Comparison of ENCODE assay signal across 1 cellular context in the genomic region with DNA sequence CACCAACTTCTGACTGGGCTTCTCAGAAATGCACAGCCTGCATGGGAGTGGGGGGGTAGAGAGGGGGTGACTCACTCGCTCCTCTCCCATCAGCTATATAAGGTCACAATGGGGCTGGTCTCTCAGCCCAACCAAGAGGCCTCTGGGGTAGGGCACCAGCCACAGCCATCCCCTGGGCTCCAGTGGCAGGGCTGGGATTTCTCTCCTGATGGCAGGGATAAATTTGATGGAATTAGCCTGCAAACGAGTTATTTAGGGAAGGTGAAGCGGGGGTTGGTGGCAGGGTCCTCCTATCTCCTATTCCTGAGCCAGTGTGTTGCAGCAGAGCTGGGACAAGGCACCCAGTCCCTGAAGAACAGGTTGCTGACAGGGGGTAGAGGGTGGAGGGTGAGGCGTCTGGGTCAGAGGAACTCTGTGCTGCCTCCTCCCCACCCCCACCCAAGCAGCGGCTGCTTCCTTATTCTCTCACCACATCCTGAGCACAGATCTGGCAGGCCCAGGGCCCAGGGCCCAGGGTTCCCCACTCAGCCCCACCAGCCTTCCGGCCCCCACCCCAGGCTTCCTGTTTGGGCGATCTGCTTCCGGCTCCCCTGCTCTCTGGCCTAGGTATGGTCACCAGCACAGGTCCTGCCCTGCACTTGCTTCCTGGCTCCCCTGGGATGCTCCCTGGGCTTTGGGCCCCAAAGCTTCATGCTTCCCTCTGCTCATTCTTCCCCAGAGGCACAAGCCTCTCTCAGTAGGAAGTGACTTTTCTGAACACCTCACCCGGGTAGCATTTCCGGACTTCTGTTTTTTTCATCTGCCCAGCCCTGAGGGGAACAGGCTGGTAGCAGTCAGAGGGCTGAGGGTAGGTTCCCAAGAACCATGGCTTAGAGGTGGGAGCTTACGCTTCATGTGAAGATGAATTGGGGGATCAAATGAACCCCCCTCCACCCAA.
A peak's percentile ranks its signal among the peaks of the same experiment; 100 is the strongest.
TF ChIP-seq lines count a peak whose summit lies in the region.

No MANE protein-coding gene starts in this region.

TF ChIP-seq in GM12878, 131 proteins besides CTCF, POLR2A, EP300 and RAD21 (continues in another document):
- peak; percentile 77; the same call in 1 of the 2 replicates for TF ChIP-seq GATAD2B (conservative IDR thresholded peaks at IDR 0.05; ENCODE audit: low read depth)
- no peak; the same call in 1 of the 2 replicates for TF ChIP-seq ZBED1 (IDR thresholded peaks at IDR 0.05; ENCODE audit: borderline replicate concordance)
- TF ChIP-seq, protein P1, sequence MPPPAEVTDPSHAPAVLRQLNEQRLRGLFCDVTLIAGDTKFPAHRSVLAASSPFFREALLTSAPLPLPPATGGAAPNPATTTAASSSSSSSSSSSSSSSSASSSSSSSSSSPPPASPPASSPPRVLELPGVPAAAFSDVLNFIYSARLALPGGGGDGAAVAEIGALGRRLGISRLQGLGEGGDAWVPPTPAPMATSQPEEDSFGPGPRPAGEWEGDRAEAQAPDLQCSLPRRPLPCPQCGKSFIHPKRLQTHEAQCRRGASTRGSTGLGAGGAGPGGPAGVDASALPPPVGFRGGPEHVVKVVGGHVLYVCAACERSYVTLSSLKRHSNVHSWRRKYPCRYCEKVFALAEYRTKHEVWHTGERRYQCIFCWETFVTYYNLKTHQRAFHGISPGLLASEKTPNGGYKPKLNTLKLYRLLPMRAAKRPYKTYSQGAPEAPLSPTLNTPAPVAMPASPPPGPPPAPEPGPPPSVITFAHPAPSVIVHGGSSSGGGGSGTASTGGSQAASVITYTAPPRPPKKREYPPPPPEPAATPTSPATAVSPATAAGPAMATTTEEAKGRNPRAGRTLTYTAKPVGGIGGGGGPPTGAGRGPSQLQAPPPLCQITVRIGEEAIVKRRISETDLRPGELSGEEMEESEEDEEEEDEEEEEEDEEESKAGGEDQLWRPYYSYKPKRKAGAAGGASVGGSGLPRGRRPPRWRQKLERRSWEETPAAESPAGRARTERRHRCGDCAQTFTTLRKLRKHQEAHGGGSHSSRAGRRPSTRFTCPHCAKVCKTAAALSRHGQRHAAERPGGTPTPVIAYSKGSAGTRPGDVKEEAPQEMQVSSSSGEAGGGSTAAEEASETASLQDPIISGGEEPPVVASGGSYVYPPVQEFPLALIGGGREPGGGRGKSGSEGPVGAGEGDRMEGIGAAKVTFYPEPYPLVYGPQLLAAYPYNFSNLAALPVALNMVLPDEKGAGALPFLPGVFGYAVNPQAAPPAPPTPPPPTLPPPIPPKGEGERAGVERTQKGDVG (CRISPR knock-in tag; IDR thresholded peaks at IDR 0.05) = no peak
- no peak for TF ChIP-seq PML (IDR thresholded peaks at IDR 0.05; ENCODE audit: low read length)
- TF ChIP-seq, protein P2, sequence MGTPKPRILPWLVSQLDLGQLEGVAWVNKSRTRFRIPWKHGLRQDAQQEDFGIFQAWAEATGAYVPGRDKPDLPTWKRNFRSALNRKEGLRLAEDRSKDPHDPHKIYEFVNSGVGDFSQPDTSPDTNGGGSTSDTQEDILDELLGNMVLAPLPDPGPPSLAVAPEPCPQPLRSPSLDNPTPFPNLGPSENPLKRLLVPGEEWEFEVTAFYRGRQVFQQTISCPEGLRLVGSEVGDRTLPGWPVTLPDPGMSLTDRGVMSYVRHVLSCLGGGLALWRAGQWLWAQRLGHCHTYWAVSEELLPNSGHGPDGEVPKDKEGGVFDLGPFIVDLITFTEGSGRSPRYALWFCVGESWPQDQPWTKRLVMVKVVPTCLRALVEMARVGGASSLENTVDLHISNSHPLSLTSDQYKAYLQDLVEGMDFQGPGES (IDR thresholded peaks at IDR 0.05) = no peak
- TF ChIP-seq YY1 (IDR thresholded peaks at IDR 0.05; ENCODE audit: low read depth, low read length) = peak; percentile 63
- peak; percentile 68 for TF ChIP-seq E4F1 (IDR thresholded peaks at IDR 0.05; ENCODE audit: borderline replicate concordance, partially characterized antibody)
- peak; percentile 60 for TF ChIP-seq TAF1 (IDR thresholded peaks at IDR 0.05; ENCODE audit: borderline replicate concordance, low read depth, low read length)
- TF ChIP-seq ZSCAN29 (IDR thresholded peaks at IDR 0.05) = no peak
- TF ChIP-seq SREBF2 (IDR thresholded peaks at IDR 0.05; ENCODE audit: low read length) = no peak
- no peak for TF ChIP-seq SIX5 (IDR thresholded peaks at IDR 0.05; ENCODE audit: low read depth, low read length, severe bottlenecking)
- TF ChIP-seq, protein P3, sequence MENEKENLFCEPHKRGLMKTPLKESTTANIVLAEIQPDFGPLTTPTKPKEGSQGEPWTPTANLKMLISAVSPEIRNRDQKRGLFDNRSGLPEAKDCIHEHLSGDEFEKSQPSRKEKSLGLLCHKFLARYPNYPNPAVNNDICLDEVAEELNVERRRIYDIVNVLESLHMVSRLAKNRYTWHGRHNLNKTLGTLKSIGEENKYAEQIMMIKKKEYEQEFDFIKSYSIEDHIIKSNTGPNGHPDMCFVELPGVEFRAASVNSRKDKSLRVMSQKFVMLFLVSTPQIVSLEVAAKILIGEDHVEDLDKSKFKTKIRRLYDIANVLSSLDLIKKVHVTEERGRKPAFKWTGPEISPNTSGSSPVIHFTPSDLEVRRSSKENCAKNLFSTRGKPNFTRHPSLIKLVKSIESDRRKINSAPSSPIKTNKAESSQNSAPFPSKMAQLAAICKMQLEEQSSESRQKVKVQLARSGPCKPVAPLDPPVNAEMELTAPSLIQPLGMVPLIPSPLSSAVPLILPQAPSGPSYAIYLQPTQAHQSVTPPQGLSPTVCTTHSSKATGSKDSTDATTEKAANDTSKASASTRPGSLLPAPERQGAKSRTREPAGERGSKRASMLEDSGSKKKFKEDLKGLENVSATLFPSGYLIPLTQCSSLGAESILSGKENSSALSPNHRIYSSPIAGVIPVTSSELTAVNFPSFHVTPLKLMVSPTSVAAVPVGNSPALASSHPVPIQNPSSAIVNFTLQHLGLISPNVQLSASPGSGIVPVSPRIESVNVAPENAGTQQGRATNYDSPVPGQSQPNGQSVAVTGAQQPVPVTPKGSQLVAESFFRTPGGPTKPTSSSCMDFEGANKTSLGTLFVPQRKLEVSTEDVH (IDR thresholded peaks at IDR 0.05; ENCODE audit: low read depth, partially characterized antibody) = peak; percentile 84
- peak; percentile 60; the same call in 1 of the 2 replicates for TF ChIP-seq SPI1 (IDR thresholded peaks at IDR 0.05; ENCODE audit: borderline replicate concordance, insufficient read depth, low read depth, low read length)
- peak; percentile 62 for TF ChIP-seq DPF2 (IDR thresholded peaks at IDR 0.05)
- TF ChIP-seq CHD1 (IDR thresholded peaks at IDR 0.05; ENCODE audit: low read depth, low read length) = 0 out of 2 replicates have a peak, but pooled peaks have one; percentile 36
- TF ChIP-seq SMAD5 (IDR thresholded peaks at IDR 0.05; ENCODE audit: low read depth) = peak; percentile 38
- peak; percentile 76; the same call in 1 of the 2 replicates for TF ChIP-seq PAX5 (IDR thresholded peaks at IDR 0.05; ENCODE audit: borderline replicate concordance, low read depth, low read length)
- TF ChIP-seq BACH1 (IDR thresholded peaks at IDR 0.05; ENCODE audit: borderline replicate concordance) = 0 out of 2 replicates have a peak, but pooled peaks have one; percentile 49
- TF ChIP-seq CHD4 (IDR thresholded peaks at IDR 0.05) = no peak
- no peak for TF ChIP-seq ZNF217 (IDR thresholded peaks at IDR 0.05)
- no peak for TF ChIP-seq HSF1 (IDR thresholded peaks at IDR 0.05; ENCODE audit: low read depth, low read length)
- TF ChIP-seq CHD2 (IDR thresholded peaks at IDR 0.05; ENCODE audit: borderline replicate concordance, low read depth, low read length) = peak; percentile 88; the same call in 1 of the 2 replicates
- TF ChIP-seq RELB (IDR thresholded peaks at IDR 0.05; ENCODE audit: low read depth) = peak; percentile 65
- no peak for TF ChIP-seq STAT3 (IDR thresholded peaks at IDR 0.05; ENCODE audit: low read depth, low read length)
- TF ChIP-seq ZBTB11 (CRISPR knock-in tag; IDR thresholded peaks at IDR 0.05) = no peak
- TF ChIP-seq RAD51 (IDR thresholded peaks at IDR 0.05) = no peak
- peak; percentile 67; the same call in 1 of the 2 replicates for TF ChIP-seq NBN (IDR thresholded peaks at IDR 0.05)
- TF ChIP-seq ASH2L (IDR thresholded peaks at IDR 0.05; ENCODE audit: borderline replicate concordance, low read depth) = no peak
- TF ChIP-seq TCF7 (IDR thresholded peaks at IDR 0.05; ENCODE audit: borderline replicate concordance) = no peak
- peak; percentile 69; the same call in 1 of the 2 replicates for TF ChIP-seq POLR2AphosphoS2 (IDR thresholded peaks at IDR 0.05; ENCODE audit: low read depth, low read length)
- TF ChIP-seq SMARCA5 (IDR thresholded peaks at IDR 0.05) = peak; percentile 82; the same call in 1 of the 2 replicates
- no peak for TF ChIP-seq EZH2 (IDR thresholded peaks at IDR 0.05; ENCODE audit: borderline replicate concordance, control insufficient read depth, low read depth, low read length)
- no peak for TF ChIP-seq STAT1 (conservative IDR thresholded peaks at IDR 0.05)
- TF ChIP-seq, protein P4, sequence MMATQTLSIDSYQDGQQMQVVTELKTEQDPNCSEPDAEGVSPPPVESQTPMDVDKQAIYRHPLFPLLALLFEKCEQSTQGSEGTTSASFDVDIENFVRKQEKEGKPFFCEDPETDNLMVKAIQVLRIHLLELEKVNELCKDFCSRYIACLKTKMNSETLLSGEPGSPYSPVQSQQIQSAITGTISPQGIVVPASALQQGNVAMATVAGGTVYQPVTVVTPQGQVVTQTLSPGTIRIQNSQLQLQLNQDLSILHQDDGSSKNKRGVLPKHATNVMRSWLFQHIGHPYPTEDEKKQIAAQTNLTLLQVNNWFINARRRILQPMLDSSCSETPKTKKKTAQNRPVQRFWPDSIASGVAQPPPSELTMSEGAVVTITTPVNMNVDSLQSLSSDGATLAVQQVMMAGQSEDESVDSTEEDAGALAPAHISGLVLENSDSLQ (IDR thresholded peaks at IDR 0.05) = 0 out of 2 replicates have a peak, but pooled peaks have one; percentile 24
- no peak for TF ChIP-seq BMI1 (IDR thresholded peaks at IDR 0.05; ENCODE audit: borderline replicate concordance)
- TF ChIP-seq SUPT20H (IDR thresholded peaks at IDR 0.05; ENCODE audit: borderline replicate concordance, control insufficient read depth, low read depth, low read length) = no peak
- TF ChIP-seq CEBPB (IDR thresholded peaks at IDR 0.05; ENCODE audit: borderline replicate concordance in 1 of 2, low read depth in 2 of 2, low read length in 2 of 2) = no peak
- no peak for TF ChIP-seq SREBF1 (IDR thresholded peaks at IDR 0.05; ENCODE audit: low read length)
- no peak for TF ChIP-seq MYC (IDR thresholded peaks at IDR 0.05; ENCODE audit: insufficient read depth, insufficient read length, insufficient replicate concordance, low read length, severe bottlenecking)
- peak; percentile 30; the same call in 1 of the 2 replicates for TF ChIP-seq MTA2 (IDR thresholded peaks at IDR 0.05; ENCODE audit: low read depth)
- no peak for TF ChIP-seq NFIC (IDR thresholded peaks at IDR 0.05; ENCODE audit: low read depth, low read length)
